ENCODE assay signal across 8 cellular contexts in genomic region chr17:41547921-41548843, GRCh38. TPM values are rescaled to one million over a fixed set of nuclear protein-coding genes. Genes with fewer than 3 reads are reported as not detected.
DNase-seq lines count a peak whose midpoint lies in the region; ATAC-seq, FAIRE-seq and TF ChIP-seq lines count a peak whose summit lies in the region.

No MANE protein-coding gene starts in this region.

- no peak overlapping the region for H3K4ac ChIP-seq in H9 (ENCODE audit: low read depth, low read length)

- no peak overlapping the region for H2AK5ac ChIP-seq in H9 (ENCODE audit: insufficient read length, low read length)

- peaks cover 0 to 13% (median 1%) of the 10 kb centered on the region in 3 experiments; a peak in 4 of 7 replicates for H3K36me3 Mint-ChIP-seq in H9 (ENCODE audit: insufficient read depth in 1 of 3, low read depth in 3 of 3)

- H3K14ac ChIP-seq in H9 (ENCODE audit: insufficient read depth, low read length), result 0 out of 2 replicates have a peak overlapping the region, but pooled peaks have one; percentile 55

- no peak overlapping the region for H4K91ac ChIP-seq in H9 (ENCODE audit: insufficient read length, low read depth, low read length)

- H3K27ac ChIP-seq in H9 (ENCODE audit: insufficient read length, low read depth, low read length) (no peak overlapping the region), adrenal gland (peak overlapping the region in 2 of 5 donors; percentile 57 to 72), iPS-18a (ENCODE audit: low read length) (no peak overlapping the region)

- H3K9ac ChIP-seq in H9 (ENCODE audit: extremely low read depth, insufficient read length, low read length) (no peak overlapping the region), iPS-18a (ENCODE audit: low read length) (peak overlapping the region; percentile 45)

- no peak overlapping the region for H2BK20ac ChIP-seq in H9 (ENCODE audit: low read depth, low read length, poor library complexity, severe bottlenecking)

- H2BK12ac ChIP-seq in H9 (ENCODE audit: insufficient read length, low read depth, low read length), result no peak overlapping the region

- intact Hi-C loops in adrenal gland (cut with DNase I), result loop anchor here in 1 of 2 donors (2.0 to 5.0 kb wide), 2 partner anchors 101 to 636 kb away; no protein-coding TSS in a partner anchor

- no peaks in the 10 kb centered on the region for H3K23me2 ChIP-seq in H9 (ENCODE audit: insufficient read length, low read depth, low read length, poor library complexity, severe bottlenecking)

- no peak overlapping the region for H3K23ac ChIP-seq in H9 (ENCODE audit: insufficient read length, low read depth, low read length)

- no peak overlapping the region for H2BK5ac ChIP-seq in H9 (ENCODE audit: insufficient read length, low read length)

- peaks cover 3 to 13% of the 10 kb centered on the region in 2 experiments; a peak in 4 of 5 replicates for H3K9me3 Mint-ChIP-seq in H9

- H3K4me2 ChIP-seq in H9 (ENCODE audit: insufficient read depth, insufficient read length, low read length), result no peak overlapping the region

- ATAC-seq in HG03442 (IDR thresholded peaks at IDR 0.05; ENCODE audit: unreplicated experiment), result no peak
- no peak for ATAC-seq in HG03280 (IDR thresholded peaks at IDR 0.05; ENCODE audit: unreplicated experiment)

- peaks cover 19% of the 10 kb centered on the region for H3K27me3 Mint-ChIP-seq in H9 (ENCODE audit: low read depth)

- no peak overlapping the region for H2AFZ ChIP-seq in H9 (ENCODE audit: low read length)

- peak overlapping the region in 1 of 2 experiments; percentile 27; a peak in 3 of 5 replicates for H3K4me3 Mint-ChIP-seq in H9

- no peaks in the 10 kb centered on the region for H3K36me3 ChIP-seq in adrenal gland (replicated peaks in 1 of 2)
- no peaks in the 10 kb centered on the region for H3K36me3 ChIP-seq in iPS-18a (ENCODE audit: control insufficient read depth, low read depth, low read length)

- H3K4me3 ChIP-seq in adrenal gland (peak overlapping the region in 1 of 4 donors; percentile 26), iPS-18a (ENCODE audit: low read length) (no peak overlapping the region)

- peak overlapping the region; percentile 58 for H4K8ac ChIP-seq in H9 (replicated peaks; ENCODE audit: insufficient read length, low read depth, low read length)

- WGBS in H9 (ENCODE audit: extremely low coverage, insufficient read length, low lambda C conversion rate), result no CpG with 5 or more reads among the region's 23 CpGs
- 27 to 37% (median 32%) methylated on average over 10 to 23 of the region's 23 CpGs for WGBS in adrenal gland, 4 donors

- peaks cover 29 to 44% of the 10 kb centered on the region in 2 experiments for H3K4me1 Mint-ChIP-seq in H9

- H3T11ph ChIP-seq in H9 (ENCODE audit: low read length), result no peak overlapping the region

- DNase-seq in H9 (no peak), RKO (ENCODE audit: low spot score) (peak; percentile 92), adrenal gland (peak; percentile 70 to 91 (median 87)), D721Med (ENCODE audit: insufficient read length, low spot score) (no peak)
- DNase-seq in stimulated activated CD4-positive, alpha-beta T cell treated with anti-CD3 and anti-CD28 coated beads, Interleukin-12 subunit alpha, Interleukin-12 subunit beta, amount 100 ng/mL, for 24 hours (ENCODE audit: low read depth in 2 of 2), result peak; percentile 57 to 71

- H2BK15ac ChIP-seq in H9 (ENCODE audit: low read depth, low read length), result no peak overlapping the region

- FAIRE-seq in D721Med (lab: Jason Lieb, UNC), result no peak

- no peak for TF ChIP-seq POLR2A in adrenal gland (IDR thresholded peaks at IDR 0.05)

- no peaks in the 10 kb centered on the region for H4K20me1 ChIP-seq in H9 (ENCODE audit: control insufficient read depth, insufficient read depth, insufficient read length)

- no peak overlapping the region for H3K56ac ChIP-seq in H9 (ENCODE audit: insufficient read length, low read depth, low read length)

- no peaks in the 10 kb centered on the region for H3K9me3 ChIP-seq in H9 (ENCODE audit: control insufficient read depth, low read depth, low read length)
- H3K9me3 ChIP-seq in adrenal gland (replicated peaks in 1 of 3), result no peaks in the 10 kb centered on the region
- H3K9me3 ChIP-seq in iPS-18a (ENCODE audit: control insufficient read depth, low read depth, low read length), result no peaks in the 10 kb centered on the region

- no peak overlapping the region for H2BK120ac ChIP-seq in H9 (ENCODE audit: low read depth, low read length, poor library complexity, severe bottlenecking)

- H3K27me3 ChIP-seq in H9 (ENCODE audit: insufficient read depth, low read length), result no peaks in the 10 kb centered on the region
- no peaks in the 10 kb centered on the region for H3K27me3 ChIP-seq in adrenal gland
- H3K27me3 ChIP-seq in iPS-18a (ENCODE audit: control insufficient read depth, insufficient read depth, low read length), result peaks cover 4% of the 10 kb centered on the region

- H3K79me2 ChIP-seq in H9 (ENCODE audit: insufficient read depth, low read length), result no peaks in the 10 kb centered on the region

- no peaks in the 10 kb centered on the region for H3K79me1 ChIP-seq in H9 (ENCODE audit: insufficient read depth, low read depth, low read length, poor library complexity, severe bottlenecking)

- peak overlapping the region in 2 of 3 experiments; percentile 60 to 82; a peak in 2 of 7 replicates for H3K27ac Mint-ChIP-seq in H9

- TF ChIP-seq CTCF in H9 (conservative IDR thresholded peaks at IDR 0.05) (no peak), adrenal gland (IDR thresholded peaks at IDR 0.05) (no peak), D721Med (IDR thresholded peaks at IDR 0.05; ENCODE audit: insufficient read depth, missing control alignments) (no peak)

- H3K18ac ChIP-seq in H9 (ENCODE audit: insufficient read length, low read depth, low read length), result peak overlapping the region; percentile 3

- no peak overlapping the region for H4K5ac ChIP-seq in H9 (ENCODE audit: insufficient read length, low read depth, low read length)

- H3K4me1 ChIP-seq in H9 (ENCODE audit: insufficient read depth, low read length), result no peaks in the 10 kb centered on the region
- H3K4me1 ChIP-seq in adrenal gland (replicated peaks in 1 of 2), result peaks cover 15 to 19% of the 10 kb centered on the region in 2 donors
- peaks cover 20% of the 10 kb centered on the region for H3K4me1 ChIP-seq in iPS-18a (ENCODE audit: control insufficient read depth, low read depth, low read length)

RNA-seq across cellular contexts. Expression of gene KRT19, which starts 20.1 kb away (rescaled TPM):
- total RNA-seq in H9 (2021) (134 and 143 TPM in 2 replicates), adrenal gland (10 to 100 TPM in 3 of 8 donors, 1 to 10 TPM in 5; 1.1 to 30.1 (median 6.6) TPM)
- polyA plus RNA-seq in adrenal gland, result 10 to 100 TPM in 2 of 3 donors, 1 to 10 TPM in 1; 3.2 to 49.1 (median 26.1) TPM

RNA-seq across cellular contexts. Expression of gene KRT9, which starts 23.7 kb away (rescaled TPM):
- total RNA-seq in H9 (2021), result not detected in 2 replicates
- total RNA-seq in adrenal gland, result under 1 TPM in 2 of 8 donors, not detected in 6; 0.14 to 0.32 TPM
- polyA plus RNA-seq in adrenal gland, result 1 to 10 TPM in 1 of 3 donors, under 1 TPM in 1, not detected in 1; 0.61 to 2.1 TPM

RNA-seq across cellular contexts. Expression of gene KRT15, which starts 29.5 kb away (rescaled TPM):
- 0.35 and 0.87 TPM in 2 replicates for total RNA-seq in H9 (2021)
- total RNA-seq in adrenal gland, result under 1 TPM in 2 of 8 donors, not detected in 6; 0.18 to 0.25 TPM
- polyA plus RNA-seq in adrenal gland, result under 1 TPM in 2 of 3 donors, not detected in 1; 0.64 to 0.88 TPM

RNA-seq across cellular contexts. Expression of gene KRT14, which starts 38.5 kb away (rescaled TPM):
- total RNA-seq in H9 (2021) (not detected in 2 replicates), adrenal gland (under 1 TPM in 1 of 8 donors, not detected in 7; 0.35 TPM)
- 1 to 10 TPM in 1 of 3 donors, not detected in 2; 1.2 TPM for polyA plus RNA-seq in adrenal gland

RNA-seq across cellular contexts. Expression of gene KRT13, which starts 42.8 kb away (rescaled TPM):
- total RNA-seq in H9 (2021) (not detected in 2 replicates), adrenal gland (1 to 10 TPM in 1 of 8 donors, under 1 TPM in 2, not detected in 5; 0.54 to 3.5 (median 0.83) TPM)
- 10 to 100 TPM in 2 of 3 donors, not detected in 1; 18.6 to 20.0 TPM for polyA plus RNA-seq in adrenal gland

Comparison
In these comparisons a context has a peak if more than half of its experiments do, and no peak if none do; other contexts are left out.
1. DNase-seq: peak in RKO (single experiment), adrenal gland (7 of 7) and stimulated activated CD4-positive, alpha-beta T cell treated with anti-CD3 and anti-CD28 coated beads, Interleukin-12 subunit alpha, Interleukin-12 subunit beta, amount 100 ng/mL, for 24 hours (2 of 2); none in H9 (single experiment) and D721Med (single experiment).